10 cellular contexts compared by ENCODE assay signal in the genomic region with DNA sequence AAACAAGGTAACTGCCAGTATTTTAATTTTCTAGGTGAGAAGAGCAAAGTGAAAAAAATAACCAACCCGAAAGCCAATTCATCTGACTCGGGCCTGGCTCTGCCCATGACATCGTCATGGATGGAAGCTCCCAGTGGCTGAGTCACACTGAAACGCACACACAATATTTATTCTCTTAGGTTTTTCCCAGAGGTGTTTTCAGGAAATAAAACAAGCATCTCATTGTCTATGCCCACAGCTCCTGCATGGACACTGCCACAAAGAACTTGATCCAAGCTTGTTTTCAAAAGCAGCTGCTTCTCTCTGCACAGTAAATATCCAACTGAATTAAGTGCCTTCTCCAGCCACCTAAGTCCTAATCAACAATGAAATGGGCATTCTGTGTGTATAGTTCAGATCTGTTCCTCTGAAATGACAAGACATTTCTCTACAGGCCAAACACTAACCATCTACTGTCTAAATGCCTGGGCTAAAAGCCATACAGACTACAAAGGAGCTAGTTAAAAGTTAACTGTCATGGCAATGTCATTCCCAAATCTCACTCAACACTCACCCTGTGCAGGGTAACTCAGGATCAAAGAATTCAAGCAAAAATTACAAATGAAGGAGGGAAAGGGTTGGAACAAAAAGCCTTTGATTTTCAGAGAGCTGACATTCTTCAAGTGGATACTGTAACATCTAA.
A peak's percentile ranks its signal among the peaks of the same experiment; 100 is the strongest.
DNase-seq lines count a peak whose midpoint lies in the region; ATAC-seq, FAIRE-seq and TF ChIP-seq lines count a peak whose summit lies in the region.
"Had no signal": no experiment of that assay in that cellular context is flagged by ENCODE, and none has a peak within 500 bp of the region (broad histone marks: within the 10 kb centered on the region; RNA-seq: fewer than 3 reads in every experiment).

No MANE protein-coding gene starts in this region.

- DNase-seq in AG08396 (ENCODE audit: low spot score) (peak; percentile 64), kidney (no peak), NCI-H524 (lab: John Stamatoyannopoulos, UW) (no peak), endothelial cell (ENCODE audit: low spot score) (no peak), NCI-H1105 treated with DMSO at 0.1 percent for 48 hours (lab: John Stamatoyannopoulos, UW) (no peak), upper lobe of right lung (no peak)
- DNase-seq: CD8-positive, alpha-beta memory T cell had no signal

- peaks cover 2% of the 10 kb centered on the region for H3K27me3 Mint-ChIP-seq in endothelial cell (ENCODE audit: unreplicated experiment)

- H3K27ac Mint-ChIP-seq in endothelial cell (ENCODE audit: unreplicated experiment), result no peak overlapping the region

- no peaks in the 10 kb centered on the region for H3K9me3 ChIP-seq in kidney (ENCODE audit: control insufficient read depth in 1 of 2, low read length in 2 of 2)
- no peaks in the 10 kb centered on the region for H3K9me3 ChIP-seq in upper lobe of right lung

- peaks cover 5% of the 10 kb centered on the region for H3K36me3 Mint-ChIP-seq in endothelial cell (ENCODE audit: low read depth, unreplicated experiment)
- H3K36me3 Mint-ChIP-seq: CD8-positive, alpha-beta memory T cell had no signal

- H3K27ac ChIP-seq in VCaP (peak overlapping the region; percentile 57), kidney (ENCODE audit: low read depth in 2 of 2, low read length in 2 of 2) (peak overlapping the region; percentile 48 to 55), upper lobe of right lung (no peak overlapping the region)

- no peak for FAIRE-seq in kidney (lab: Jason Lieb, UNC)
- FAIRE-seq: colon had no signal

- TF ChIP-seq CTCF in VCaP (conservative IDR thresholded peaks at IDR 0.05) (no peak), kidney (IDR thresholded peaks at IDR 0.05; ENCODE audit: borderline replicate concordance, extremely low read depth, insufficient read depth) (no peak), endothelial cell (IDR thresholded peaks at IDR 0.05; ENCODE audit: unreplicated experiment) (no peak), upper lobe of right lung (IDR thresholded peaks at IDR 0.05) (no peak)

- no peak overlapping the region for H3K4me3 Mint-ChIP-seq in endothelial cell (ENCODE audit: unreplicated experiment)
- H3K4me3 Mint-ChIP-seq: CD8-positive, alpha-beta memory T cell had no signal

- no peaks in the 10 kb centered on the region for H3K27me3 ChIP-seq in upper lobe of right lung

- H3K36me3 ChIP-seq in kidney (ENCODE audit: control insufficient read depth in 1 of 2, insufficient read depth in 2 of 2, low read length in 2 of 2) (no peaks in the 10 kb centered on the region), upper lobe of right lung (no peaks in the 10 kb centered on the region)

- H3K9me3 Mint-ChIP-seq in endothelial cell (ENCODE audit: unreplicated experiment), result no peaks in the 10 kb centered on the region
- H3K9me3 Mint-ChIP-seq: CD8-positive, alpha-beta memory T cell had no signal

- ATAC-seq in HG03095 (IDR thresholded peaks at IDR 0.05; ENCODE audit: unreplicated experiment) (peak; percentile 51), upper lobe of right lung (no peak)

- H3K4me1 Mint-ChIP-seq in endothelial cell (ENCODE audit: unreplicated experiment), result peaks cover 10% of the 10 kb centered on the region
- H3K4me1 Mint-ChIP-seq: CD8-positive, alpha-beta memory T cell had no signal

- no peak overlapping the region for H3K9ac ChIP-seq in kidney (ENCODE audit: low read length in 2 of 2)

- intact Hi-C loops in kidney (cut with DNase I) (no loop called here), upper lobe of right lung (cut with DNase I) (no loop called here)

- H3K4me3 ChIP-seq in kidney (ENCODE audit: low read length in 2 of 2) (no peak overlapping the region), upper lobe of right lung (no peak overlapping the region)

- H3K4me1 ChIP-seq in kidney (ENCODE audit: control insufficient read depth in 1 of 2, insufficient read depth in 1 of 2, low read depth in 1 of 2, low read length in 2 of 2) (peaks cover 8 to 9% of the 10 kb centered on the region in 2 donors), upper lobe of right lung (peaks cover 20% of the 10 kb centered on the region)
